In the genomic region with DNA sequence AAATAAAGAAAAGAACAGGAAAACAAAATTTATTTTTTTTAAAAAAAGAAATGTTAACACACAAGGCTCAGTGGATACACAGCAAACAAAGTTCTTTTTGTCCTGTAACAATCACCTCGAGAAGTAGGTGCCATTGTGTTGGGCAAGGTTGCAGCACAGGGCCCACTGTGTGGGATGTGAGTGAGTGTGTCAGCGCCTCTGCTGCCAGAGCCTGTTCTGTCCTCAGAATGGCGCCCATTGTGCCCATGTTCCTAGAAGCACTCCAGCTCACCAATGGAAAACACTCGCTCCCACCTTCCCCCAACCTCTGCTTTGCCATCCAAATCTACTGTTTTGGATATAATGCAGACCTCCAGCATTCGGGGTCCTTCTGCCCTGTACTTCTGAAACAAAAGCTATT, we compare ENCODE assay signal across 3 cellular contexts.
"Had no signal": no experiment of that assay in that cellular context is flagged by ENCODE, and none has a peak within 500 bp of the region (broad histone marks: within the 10 kb centered on the region; RNA-seq: fewer than 3 reads in every experiment).

No MANE protein-coding gene starts in this region.

- DNase-seq: GDM1, GF-D8 had no signal

- H3K4me3 ChIP-seq: GM12878 had no signal

- ATAC-seq: GM12878 had no signal
